Comparison of ENCODE assay signal across 1 cellular context in the genomic region with DNA sequence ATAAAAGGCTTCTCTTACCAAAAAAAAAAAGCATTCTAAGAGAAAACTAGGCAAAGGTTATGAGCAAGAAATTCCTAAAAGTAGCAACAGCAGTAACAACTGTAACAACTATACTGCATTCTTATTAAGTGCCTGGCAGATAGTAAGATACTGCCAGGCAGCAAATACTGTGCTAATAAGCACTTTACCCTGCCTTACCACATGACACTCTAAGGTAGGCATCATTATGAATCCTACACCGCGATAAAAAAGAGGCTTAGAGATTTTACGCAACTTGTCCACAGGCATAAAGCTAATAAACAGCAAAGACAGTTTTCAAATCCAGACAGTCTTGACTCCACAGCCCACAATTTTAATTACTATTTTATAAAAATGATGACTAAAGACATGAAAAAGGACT.
TF ChIP-seq lines count a peak whose summit lies in the region.

No MANE protein-coding gene starts in this region.

TF ChIP-seq in IMR-90, 13 proteins besides CTCF, POLR2A, EP300 and RAD21:
- no peak for TF ChIP-seq RCOR1 (IDR thresholded peaks at IDR 0.05; ENCODE audit: insufficient replicate concordance, low read length)
- no peak for TF ChIP-seq CEBPB (IDR thresholded peaks at IDR 0.05; ENCODE audit: low read depth, low read length)
- TF ChIP-seq FOS (IDR thresholded peaks at IDR 0.05; ENCODE audit: low read depth, low read length): no peak
- TF ChIP-seq MAZ (IDR thresholded peaks at IDR 0.05; ENCODE audit: borderline replicate concordance, low read depth, low read length): no peak
- TF ChIP-seq MAFK (IDR thresholded peaks at IDR 0.05; ENCODE audit: low read depth, low read length): no peak
- no peak for TF ChIP-seq USF2 (IDR thresholded peaks at IDR 0.05; ENCODE audit: low read depth, low read length)
- TF ChIP-seq MXI1 (IDR thresholded peaks at IDR 0.05; ENCODE audit: borderline replicate concordance, low read depth, low read length): no peak
- no peak for TF ChIP-seq CHD1 (IDR thresholded peaks at IDR 0.05; ENCODE audit: low read depth, low read length)
- TF ChIP-seq, protein P1, sequence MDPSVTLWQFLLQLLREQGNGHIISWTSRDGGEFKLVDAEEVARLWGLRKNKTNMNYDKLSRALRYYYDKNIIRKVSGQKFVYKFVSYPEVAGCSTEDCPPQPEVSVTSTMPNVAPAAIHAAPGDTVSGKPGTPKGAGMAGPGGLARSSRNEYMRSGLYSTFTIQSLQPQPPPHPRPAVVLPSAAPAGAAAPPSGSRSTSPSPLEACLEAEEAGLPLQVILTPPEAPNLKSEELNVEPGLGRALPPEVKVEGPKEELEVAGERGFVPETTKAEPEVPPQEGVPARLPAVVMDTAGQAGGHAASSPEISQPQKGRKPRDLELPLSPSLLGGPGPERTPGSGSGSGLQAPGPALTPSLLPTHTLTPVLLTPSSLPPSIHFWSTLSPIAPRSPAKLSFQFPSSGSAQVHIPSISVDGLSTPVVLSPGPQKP (IDR thresholded peaks at IDR 0.05; ENCODE audit: borderline replicate concordance, low read depth, low read length): no peak
- no peak for TF ChIP-seq SMC3 (IDR thresholded peaks at IDR 0.05; ENCODE audit: low read depth, low read length)
- no peak for TF ChIP-seq BHLHE40 (IDR thresholded peaks at IDR 0.05; ENCODE audit: low read depth, low read length)
- TF ChIP-seq RFX5 (IDR thresholded peaks at IDR 0.05; ENCODE audit: low read depth, low read length): no peak
